Comparison of ENCODE assay signal across 30 cellular contexts in genomic region chr21:27408826-27409225, GRCh38.
"Had no signal": no experiment of that assay in that cellular context is flagged by ENCODE, and none has a peak within 500 bp of the region (broad histone marks: within the 10 kb centered on the region; RNA-seq: fewer than 3 reads in every experiment).

No MANE protein-coding gene starts in this region.

- H3K4me3 Mint-ChIP-seq: dendritic cell treated with granulocyte-macrophage colony-stimulating factor and Interleukin-4, amounts not matched to agents 40 ng/mL and 50 ng/mL, for 4 days; endodermal cell; immature natural killer cell; mesothelial cell of epicardium; naive B cell; natural killer cell treated with Interleukin-12 subunit alpha and Interleukin-12 subunit beta and Interleukin-15 and Interleukin-18, amount 100 ng/mL, for 72 hours; neural progenitor cell; stimulated activated memory B cell treated with anti-CD40 and anti-IgM and Interleukin-4, amounts not matched to agents 10 μg/mL and 1 μg/mL and 100 μg/mL, for 72 hours; type B pancreatic cell had no signal

- H3K79me2 ChIP-seq: parathyroid adenoma had no signal

- H3K27me3 Mint-ChIP-seq: dendritic cell treated with granulocyte-macrophage colony-stimulating factor and Interleukin-4, amounts not matched to agents 40 ng/mL and 50 ng/mL, for 4 days; naive B cell; natural killer cell treated with Interleukin-12 subunit alpha and Interleukin-12 subunit beta and Interleukin-15 and Interleukin-18, amount 100 ng/mL, for 72 hours; progenitor cell of endocrine pancreas; stimulated activated memory B cell treated with anti-CD40 and anti-IgM and Interleukin-4, amounts not matched to agents 10 μg/mL and 1 μg/mL and 100 μg/mL, for 72 hours had no signal

- FAIRE-seq: keratinocyte had no signal

- H3K4me2 ChIP-seq: neural progenitor cell had no signal

- DNase-seq: colonic mucosa; effector CD8-positive, alpha-beta T cell; endodermal cell; foreskin melanocyte; glutamatergic neuron; heart right ventricle; hypothalamus; immature natural killer cell; mesenchymal stem cell; mucosa of descending colon; naive B cell; stimulated activated CD4-positive, alpha-beta T cell treated with anti-CD3 and anti-CD28 coated beads, Interleukin-2, amount 100 ng/mL, for 24 hours; stimulated activated CD4-positive, alpha-beta T cell treated with anti-CD3 and anti-CD28 coated beads, Interleukin-4, amount 100 ng/mL, for 4 hours; stimulated activated naive CD8-positive, alpha-beta T cell treated with anti-CD3 and anti-CD28 coated beads, Interleukin-15, Interleukin-2, amounts not matched to agents 100 U/mL and 50 U/mL, for 24 hours; substantia nigra; testis; tibial artery had no signal

- H3K27me3 ChIP-seq: colonic mucosa, heart right ventricle, neural progenitor cell, right atrium auricular region, testis, tibial artery had no signal

- H3K36me3 ChIP-seq: colonic mucosa, heart right ventricle, neural progenitor cell, right atrium auricular region, tibial artery had no signal

- H3K4me3 ChIP-seq: colonic mucosa, heart right ventricle, mucosa of descending colon, neural progenitor cell, right atrium auricular region, testis, tibial artery had no signal

- H2AFZ ChIP-seq: neural progenitor cell, parathyroid adenoma had no signal

- H3K36me3 Mint-ChIP-seq: immature natural killer cell; mesothelial cell of epicardium; naive B cell; natural killer cell treated with Interleukin-12 subunit alpha and Interleukin-12 subunit beta and Interleukin-15 and Interleukin-18, amount 100 ng/mL, for 72 hours; neural progenitor cell; stimulated activated memory B cell treated with anti-CD40 and anti-IgM and Interleukin-4, amounts not matched to agents 10 μg/mL and 1 μg/mL and 100 μg/mL, for 72 hours; type B pancreatic cell had no signal

- ATAC-seq: esophagus mucosa; heart right ventricle; mucosa of descending colon; natural killer cell treated with Interleukin-12 subunit alpha and Interleukin-12 subunit beta and Interleukin-15 and Interleukin-18, amount 100 ng/mL, for 72 hours; sciatic nerve; stimulated activated memory B cell treated with anti-CD40 and anti-IgM and Interleukin-4, amounts not matched to agents 10 μg/mL and 1 μg/mL and 100 μg/mL, for 72 hours; stimulated activated naive CD8-positive, alpha-beta T cell treated with anti-CD3 and anti-CD28 coated beads, Interleukin-15, Interleukin-2, amounts not matched to agents 100 U/mL and 50 U/mL, for 24 hours had no signal

- H3K4me1 ChIP-seq: colonic mucosa, parathyroid adenoma had no signal

- H3K4me1 Mint-ChIP-seq: immature natural killer cell; naive B cell; neural progenitor cell; stimulated activated memory B cell treated with anti-CD40 and anti-IgM and Interleukin-4, amounts not matched to agents 10 μg/mL and 1 μg/mL and 100 μg/mL, for 72 hours had no signal

- H3K9me3 Mint-ChIP-seq: endodermal cell, neural progenitor cell, type B pancreatic cell had no signal

- H3K9ac ChIP-seq: neural progenitor cell, parathyroid adenoma had no signal

- H3K27ac Mint-ChIP-seq: dendritic cell treated with granulocyte-macrophage colony-stimulating factor and Interleukin-4, amounts not matched to agents 40 ng/mL and 50 ng/mL, for 4 days; endodermal cell; immature natural killer cell; mesothelial cell of epicardium; naive B cell; natural killer cell treated with Interleukin-12 subunit alpha and Interleukin-12 subunit beta and Interleukin-15 and Interleukin-18, amount 100 ng/mL, for 72 hours; neural progenitor cell; progenitor cell of endocrine pancreas; stimulated activated memory B cell treated with anti-CD40 and anti-IgM and Interleukin-4, amounts not matched to agents 10 μg/mL and 1 μg/mL and 100 μg/mL, for 72 hours; type B pancreatic cell had no signal

- H3K27ac ChIP-seq: colonic mucosa, epithelial cell of prostate, heart right ventricle, neural progenitor cell, parathyroid adenoma, right atrium auricular region, testis, tibial artery had no signal

- H3K9me3 ChIP-seq: colonic mucosa, mucosa of descending colon, right atrium auricular region, testis, tibial artery had no signal
